ENCODE assay signal across 9 cellular contexts in genomic region chr15:34584321-34584668, GRCh38. TPM values are rescaled to one million over a fixed set of nuclear protein-coding genes. Genes with fewer than 3 reads are reported as not detected.
DNase-seq lines count a peak whose midpoint lies in the region; ATAC-seq, FAIRE-seq and TF ChIP-seq lines count a peak whose summit lies in the region.
"Had no signal": no experiment of that assay in that cellular context is flagged by ENCODE, and none has a peak within 500 bp of the region (broad histone marks: within the 10 kb centered on the region; RNA-seq: fewer than 3 reads in every experiment).

No MANE protein-coding gene starts in this region.

- DNase-seq in GM23248 = no peak
- DNase-seq in SK-N-DZ (ENCODE audit: low spot score) = peak; percentile 24
- DNase-seq in foreskin keratinocyte = no peak
- DNase-seq in small intestine = peak; percentile 34
- DNase-seq in erythroblast (lab: John Stamatoyannopoulos, UW) = no peak
- no peak for DNase-seq in NCI-H524 treated with DMSO at 0.1 percent for 48 hours (lab: John Stamatoyannopoulos, UW)
- DNase-seq: effector CD8-positive, alpha-beta T cell had no signal

- ATAC-seq in foreskin keratinocyte (no peak), GM21526 (IDR thresholded peaks at IDR 0.05; ENCODE audit: low FRiP score, unreplicated experiment) (no peak), GM19467 (IDR thresholded peaks at IDR 0.05; ENCODE audit: unreplicated experiment) (no peak)

- no peak overlapping the region for H3K4me2 ChIP-seq in GM23248 (ENCODE audit: unreplicated experiment)

- 0 out of 2 replicates have a peak, but pooled peaks cover 6% of the 10 kb centered on the region for H3F3A ChIP-seq in GM23248 (ENCODE audit: insufficient read depth)

- in situ Hi-C loops in GM23248 (cut with MboI) = loop anchor here (25.0 kb wide), 3 partner anchors 222 to 497 kb away; partner anchors contain the start of genes EMC4 and LPCAT4

- TF ChIP-seq CTCF in foreskin keratinocyte (conservative IDR thresholded peaks at IDR 0.05) = no peak

- H2AFZ ChIP-seq in GM23248 = peak overlapping the region; percentile 88

- FAIRE-seq in small intestine (lab: Jason Lieb, UNC) = no peak

- no peaks in the 10 kb centered on the region for H3K27me3 ChIP-seq in GM23248 (replicated peaks; ENCODE audit: insufficient read depth)
- H3K27me3 ChIP-seq in foreskin keratinocyte = no peaks in the 10 kb centered on the region
- no peaks in the 10 kb centered on the region for H3K27me3 ChIP-seq in small intestine (ENCODE audit: control insufficient read depth in 2 of 2, insufficient read depth in 2 of 2, low read length in 2 of 2)

- no peak for TF ChIP-seq POLR2A in erythroblast (IDR thresholded peaks at IDR 0.05; ENCODE audit: low read length)

- 0 out of 2 replicates have a peak, but pooled peaks cover 9% of the 10 kb centered on the region for H3K79me2 ChIP-seq in GM23248 (ENCODE audit: insufficient read depth)

- H3K9me3 ChIP-seq in GM23248 (ENCODE audit: low read depth) (no peaks in the 10 kb centered on the region), small intestine (ENCODE audit: control insufficient read depth, low read depth) (no peaks in the 10 kb centered on the region)

- H4K20me1 ChIP-seq in GM23248 (ENCODE audit: insufficient read depth) = no peaks in the 10 kb centered on the region

- H3K36me3 ChIP-seq in GM23248 (ENCODE audit: low read depth) (no peaks in the 10 kb centered on the region), small intestine (ENCODE audit: control insufficient read depth in 2 of 2, insufficient read depth in 2 of 2, low read length in 2 of 2) (no peaks in the 10 kb centered on the region)

- 77 to 81% methylated on average over 13 of the region's 13 CpGs for WGBS in GM23248 (ENCODE audit: low coverage in 1 of 2, low lambda C conversion rate in 2 of 2, missing lambda C conversion rate in 2 of 2), 2 experiments
- WGBS in small intestine, 3 donors = 24 to 36% (median 29%) methylated on average over 13 of the region's 13 CpGs

- H3K9ac ChIP-seq in GM23248 = no peak overlapping the region

- H3K4me1 ChIP-seq in GM23248 (ENCODE audit: insufficient read depth) (0 out of 2 replicates have a peak, but pooled peaks cover 3% of the 10 kb centered on the region), foreskin keratinocyte (no peaks in the 10 kb centered on the region), small intestine (ENCODE audit: control insufficient read depth in 2 of 2, insufficient read depth in 1 of 2, low read depth in 1 of 2, low read length in 1 of 2) (no peaks in the 10 kb centered on the region)

- H3K4me3 ChIP-seq in GM23248 (peak overlapping the region; percentile 79), small intestine (ENCODE audit: low read depth in 1 of 2, low read length in 2 of 2) (peak overlapping the region in 1 of 2 donors; percentile 87)

- H3K27ac ChIP-seq in GM23248 (no peak overlapping the region), foreskin keratinocyte (peak overlapping the region; percentile 16), small intestine (ENCODE audit: low read depth in 1 of 2, low read length in 1 of 2) (peak overlapping the region in 1 of 2 donors; percentile 77)

- no peaks in the 10 kb centered on the region for H3K9me2 ChIP-seq in GM23248 (ENCODE audit: insufficient read depth)

RNA-seq across cellular contexts. Expression of gene GOLGA8B, which starts 0.8 kb away (rescaled TPM):
- 13.5 and 29.2 TPM in 2 replicates for total RNA-seq in GM23248 (2014; rRNA removed; shearing (Covaris generic))
- polyA plus RNA-seq in GM23248 (2016; fragmentation: Nextera tagmentation; extraction: Ambion mirVana) (17.5 and 19.8 TPM in 2 replicates), foreskin keratinocyte (6.1 and 7.1 TPM in 2 replicates), small intestine (10 to 100 TPM in 2 of 3 donors, 1 to 10 TPM in 1; 7.6 to 55.0 (median 19.7) TPM)
- 63.0 and 73.7 TPM in 2 replicates for polyA plus RNA-seq in SK-N-DZ (2014; cell fraction: cytosol; rRNA removed)
- polyA plus RNA-seq in SK-N-DZ (2014; cell fraction: nucleus; rRNA removed) = 569 and 650 TPM in 2 replicates
- total RNA-seq in foreskin keratinocyte = 26.5 and 36.5 TPM in 2 replicates

Comparison
In these comparisons a context has a peak if more than half of its experiments do, and no peak if none do; other contexts are left out.
1. DNase-seq: peak in SK-N-DZ (single experiment) and small intestine (single experiment); none in GM23248 (single experiment), foreskin keratinocyte (0 of 2), erythroblast (0 of 2) and NCI-H524 treated with DMSO at 0.1 percent for 48 hours (single experiment).